ENCODE assay signal across 14 cellular contexts in genomic region chr12:100567945-100568344, GRCh38. TPM values are rescaled to one million over a fixed set of nuclear protein-coding genes. Genes with fewer than 3 reads are reported as not detected.
DNase-seq lines count a peak whose midpoint lies in the region; ATAC-seq and TF ChIP-seq lines count a peak whose summit lies in the region.
"Had no signal": no experiment of that assay in that cellular context is flagged by ENCODE, and none has a peak within 500 bp of the region (broad histone marks: within the 10 kb centered on the region; RNA-seq: fewer than 3 reads in every experiment).

No MANE protein-coding gene starts in this region.

- DNase-seq in H9 (no peak), NCI-H82 (lab: John Stamatoyannopoulos, UW) (no peak), left ventricle myocardium superior (no peak), middle frontal gyrus (ENCODE audit: extremely low spot score, low spot score) (no peak)
- DNase-seq: activated effector memory CD4-positive, alpha-beta T cell treated with anti-CD3 and anti-CD28 coated beads, Interleukin-2, amount 50 U/mL, for 16 hours; KG1; NCI-H187 treated with DMSO at 0.1 percent for 48 hours; NCI-H774 had no signal

- no peak overlapping the region for H3K23ac ChIP-seq in H9 (ENCODE audit: insufficient read length, low read depth, low read length)

- no peak overlapping the region for H2AFZ ChIP-seq in H9 (ENCODE audit: low read length)

- no peak overlapping the region for H4K8ac ChIP-seq in H9 (replicated peaks; ENCODE audit: insufficient read length, low read depth, low read length)

- no peaks in the 10 kb centered on the region for H3K79me2 ChIP-seq in H9 (ENCODE audit: insufficient read depth, low read length)

- no peaks in the 10 kb centered on the region for H4K20me1 ChIP-seq in H9 (ENCODE audit: control insufficient read depth, insufficient read depth, insufficient read length)
- H4K20me1 ChIP-seq: BLaER1 treated with 17β-estradiol and CSF1 and Interleukin-3, amounts not matched to agents 10 nM and 100 nM had no signal

- H3K27me3 Mint-ChIP-seq in activated T-helper 17 cell treated with anti-CD3 and anti-CD28 coated beads, Interleukin-2, amount 50 U/mL, for 72 hours, result peaks cover 20% of the 10 kb centered on the region
- H3K27me3 Mint-ChIP-seq in H9 (ENCODE audit: low read depth), result peaks cover 20% of the 10 kb centered on the region

- no peaks in the 10 kb centered on the region for H3K79me1 ChIP-seq in H9 (ENCODE audit: insufficient read depth, low read depth, low read length, poor library complexity, severe bottlenecking)

- H3K18ac ChIP-seq in H9 (ENCODE audit: insufficient read length, low read depth, low read length), result no peak overlapping the region

- no peak overlapping the region for H2BK120ac ChIP-seq in H9 (ENCODE audit: low read depth, low read length, poor library complexity, severe bottlenecking)

- no peak overlapping the region for H2BK15ac ChIP-seq in H9 (ENCODE audit: low read depth, low read length)

- H3K27ac Mint-ChIP-seq in activated T-helper 17 cell treated with anti-CD3 and anti-CD28 coated beads, Interleukin-2, amount 50 U/mL, for 72 hours, result no peak overlapping the region
- no peak overlapping the region for H3K27ac Mint-ChIP-seq in H9
- H3K27ac Mint-ChIP-seq: activated CD4-positive, alpha-beta memory T cell treated with anti-CD3 and anti-CD28 coated beads for 36 hours had no signal

- no peak for TF ChIP-seq CTCF in H9 (conservative IDR thresholded peaks at IDR 0.05)

- H3K4me1 Mint-ChIP-seq in activated T-helper 17 cell treated with anti-CD3 and anti-CD28 coated beads, Interleukin-2, amount 50 U/mL, for 72 hours, result no peaks in the 10 kb centered on the region
- H3K4me1 Mint-ChIP-seq in H9, result peaks cover 7% of the 10 kb centered on the region in 2 experiments; a peak in 3 of 4 replicates

- no peak overlapping the region for H2BK12ac ChIP-seq in H9 (ENCODE audit: insufficient read length, low read depth, low read length)

- H3K4me1 ChIP-seq in H9 (ENCODE audit: insufficient read depth, low read length), result no peaks in the 10 kb centered on the region

- no peak overlapping the region for H3K27ac ChIP-seq in H9 (ENCODE audit: insufficient read length, low read depth, low read length)

- H4K5ac ChIP-seq in H9 (ENCODE audit: insufficient read length, low read depth, low read length), result no peak overlapping the region

- intact Hi-C loops in left ventricle myocardium superior (cut with micrococcal nuclease), result no loop called here

- H3K4me3 Mint-ChIP-seq in activated T-helper 17 cell treated with anti-CD3 and anti-CD28 coated beads, Interleukin-2, amount 50 U/mL, for 72 hours, result no peak overlapping the region
- no peak overlapping the region; a peak in 1 of 5 replicates for H3K4me3 Mint-ChIP-seq in H9
- H3K4me3 Mint-ChIP-seq: activated CD4-positive, alpha-beta memory T cell treated with anti-CD3 and anti-CD28 coated beads for 36 hours had no signal

- no peak overlapping the region for H3K14ac ChIP-seq in H9 (ENCODE audit: insufficient read depth, low read length)

- H3K9ac ChIP-seq in H9 (ENCODE audit: extremely low read depth, insufficient read length, low read length), result no peak overlapping the region

- peak; percentile 5 for ATAC-seq in GM18873 (IDR thresholded peaks at IDR 0.05; ENCODE audit: low FRiP score, unreplicated experiment)
- peak; percentile 28 for ATAC-seq in GM21447 (IDR thresholded peaks at IDR 0.05; ENCODE audit: unreplicated experiment)
- ATAC-seq in HG02981 (IDR thresholded peaks at IDR 0.05; ENCODE audit: unreplicated experiment), result peak; percentile 28
- ATAC-seq in activated T-helper 17 cell treated with anti-CD3 and anti-CD28 coated beads, Interleukin-2, amount 50 U/mL, for 72 hours (replicated peaks), result peak; percentile 46
- ATAC-seq in left ventricle myocardium superior, result no peak

- no peak overlapping the region for H2BK20ac ChIP-seq in H9 (ENCODE audit: low read depth, low read length, poor library complexity, severe bottlenecking)

- no peak overlapping the region for H3K4ac ChIP-seq in H9 (ENCODE audit: low read depth, low read length)

- no peak overlapping the region for H3T11ph ChIP-seq in H9 (ENCODE audit: low read length)

- no peaks in the 10 kb centered on the region for H3K27me3 ChIP-seq in H9 (ENCODE audit: insufficient read depth, low read length)
- H3K27me3 ChIP-seq: BLaER1 treated with 17β-estradiol and CSF1 and Interleukin-3, amounts not matched to agents 10 nM and 100 nM had no signal

- no peak overlapping the region for H4K91ac ChIP-seq in H9 (ENCODE audit: insufficient read length, low read depth, low read length)

- H3K56ac ChIP-seq in H9 (ENCODE audit: insufficient read length, low read depth, low read length), result no peak overlapping the region

- H2AK5ac ChIP-seq in H9 (ENCODE audit: insufficient read length, low read length), result no peak overlapping the region

- no peaks in the 10 kb centered on the region for H3K9me3 Mint-ChIP-seq in activated T-helper 17 cell treated with anti-CD3 and anti-CD28 coated beads, Interleukin-2, amount 50 U/mL, for 72 hours
- H3K9me3 Mint-ChIP-seq in H9, result no peaks in the 10 kb centered on the region
- H3K9me3 Mint-ChIP-seq: activated CD4-positive, alpha-beta memory T cell treated with anti-CD3 and anti-CD28 coated beads for 36 hours had no signal

- no peak overlapping the region for H3K4me2 ChIP-seq in H9 (ENCODE audit: insufficient read depth, insufficient read length, low read length)

- no peak overlapping the region for H2BK5ac ChIP-seq in H9 (ENCODE audit: insufficient read length, low read length)

- H3K36me3 Mint-ChIP-seq in activated T-helper 17 cell treated with anti-CD3 and anti-CD28 coated beads, Interleukin-2, amount 50 U/mL, for 72 hours (ENCODE audit: low read depth), result no peaks in the 10 kb centered on the region
- H3K36me3 Mint-ChIP-seq in H9 (ENCODE audit: insufficient read depth in 1 of 3, low read depth in 3 of 3), result no peaks in the 10 kb centered on the region
- H3K36me3 Mint-ChIP-seq: activated CD4-positive, alpha-beta memory T cell treated with anti-CD3 and anti-CD28 coated beads for 36 hours had no signal

- peaks cover 1% of the 10 kb centered on the region for H3K23me2 ChIP-seq in H9 (ENCODE audit: insufficient read length, low read depth, low read length, poor library complexity, severe bottlenecking)

- no peaks in the 10 kb centered on the region for H3K9me3 ChIP-seq in H9 (ENCODE audit: control insufficient read depth, low read depth, low read length)

RNA-seq across cellular contexts. Expression of gene GAS2L3, which starts 5.5 kb away (rescaled TPM):
- total RNA-seq in activated T-helper 17 cell treated with anti-CD3 and anti-CD28 coated beads, Interleukin-2, amount 50 U/mL, for 72 hours, result 10 to 100 TPM in 1 of 2 donors, 1 to 10 TPM in 1; 3.3 to 10.1 TPM
- total RNA-seq in H9 (2021) (11.7 and 15.8 TPM in 2 replicates), left ventricle myocardium superior (2.5 TPM)
